In the genomic region with DNA sequence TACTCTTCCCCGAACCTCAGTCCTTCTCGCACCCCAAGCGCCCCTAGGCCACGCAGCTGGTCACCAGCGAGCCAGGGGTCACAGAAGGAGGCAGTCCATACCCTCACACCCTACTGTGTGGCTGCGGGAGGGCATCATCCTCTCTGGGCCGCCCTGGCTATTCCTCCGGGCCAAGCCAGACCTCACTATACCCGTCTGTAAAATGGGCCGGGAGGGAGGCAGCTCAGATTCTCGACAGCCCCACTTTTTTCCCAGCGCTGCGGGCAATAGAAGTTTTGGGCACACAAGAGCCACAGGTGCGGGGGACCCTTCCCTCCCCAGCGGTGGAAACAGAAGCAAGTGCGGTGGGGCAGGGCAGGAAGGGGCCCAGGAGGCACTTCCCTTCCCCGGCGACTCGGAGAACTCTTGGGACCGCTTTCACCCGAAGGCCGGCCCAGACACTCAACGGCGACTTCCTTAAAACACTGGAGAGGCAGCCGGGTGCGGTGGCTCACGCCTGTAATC, we compare ENCODE assay signal across 8 cellular contexts. TPM values are rescaled to one million over a fixed set of nuclear protein-coding genes. Genes with fewer than 3 reads are reported as not detected.
DNase-seq lines count a peak whose midpoint lies in the region; ATAC-seq, FAIRE-seq and TF ChIP-seq lines count a peak whose summit lies in the region.

No MANE protein-coding gene starts in this region.

- H3K27me3 ChIP-seq in astrocyte (ENCODE audit: insufficient read depth, low read length) = no peaks in the 10 kb centered on the region
- no peaks in the 10 kb centered on the region for H3K27me3 ChIP-seq in mesenchymal stem cell (ENCODE audit: control insufficient read depth in 1 of 2, insufficient read depth in 1 of 2, low read length in 2 of 2)

- H3K18ac ChIP-seq in mesenchymal stem cell (ENCODE audit: low read depth in 1 of 2, low read length in 2 of 2) = no peak overlapping the region

- H3K23ac ChIP-seq in mesenchymal stem cell (ENCODE audit: low read length in 2 of 2) = no peak overlapping the region

- no peak overlapping the region for H2AK5ac ChIP-seq in mesenchymal stem cell (ENCODE audit: low read length, severe bottlenecking)

- ATAC-seq in HG03442 (IDR thresholded peaks at IDR 0.05; ENCODE audit: unreplicated experiment) = no peak
- ATAC-seq in HG02763 (IDR thresholded peaks at IDR 0.05; ENCODE audit: unreplicated experiment) = no peak

- DNase-seq in AG09309 (ENCODE audit: low read depth) = no peak
- peak; percentile 71 to 74 for DNase-seq in Kasumi-1 (lab: John Stamatoyannopoulos, UW)
- no peak for DNase-seq in astrocyte (ENCODE audit: low read depth)
- DNase-seq in mesenchymal stem cell = no peak
- no peak for DNase-seq in hippocampal formation (lab: John Stamatoyannopoulos, UW)
- no peak for DNase-seq in progenitor cell of endocrine pancreas (ENCODE audit: low spot score, unreplicated experiment)

- peak overlapping the region in 1 of 2 experiments; percentile 74 for H3K14ac ChIP-seq in mesenchymal stem cell (ENCODE audit: low read length in 2 of 2)

- H3K79me1 ChIP-seq in mesenchymal stem cell (replicated peaks; ENCODE audit: low read length, poor library complexity, severe bottlenecking) = peaks cover 10% of the 10 kb centered on the region

- no peak overlapping the region for H2AFZ ChIP-seq in astrocyte (ENCODE audit: low read depth, low read length)
- H2AFZ ChIP-seq in mesenchymal stem cell (ENCODE audit: low read depth, low read length) = no peak overlapping the region

- H2BK5ac ChIP-seq in mesenchymal stem cell (ENCODE audit: low read depth, low read length, poor library complexity, severe bottlenecking) = no peak overlapping the region

- H3K9ac ChIP-seq in astrocyte (ENCODE audit: low read length) (no peak overlapping the region), mesenchymal stem cell (ENCODE audit: low read length) (peak overlapping the region; percentile 88)

- H3K9me3 ChIP-seq in astrocyte (ENCODE audit: insufficient read depth, low read depth, low read length) = no peaks in the 10 kb centered on the region
- H3K9me3 ChIP-seq in mesenchymal stem cell (ENCODE audit: control insufficient read depth, low read length) = no peaks in the 10 kb centered on the region

- H4K91ac ChIP-seq in mesenchymal stem cell (ENCODE audit: low read length) = peak overlapping the region; percentile 10

- H3K4me1 Mint-ChIP-seq in astrocyte (ENCODE audit: low read depth, unreplicated experiment) = no peaks in the 10 kb centered on the region
- H3K4me1 Mint-ChIP-seq in progenitor cell of endocrine pancreas (ENCODE audit: low read depth) = peaks cover 5% of the 10 kb centered on the region

- H3K4me2 ChIP-seq in astrocyte (ENCODE audit: low read length) = peak overlapping the region; percentile 87
- no peak overlapping the region for H3K4me2 ChIP-seq in mesenchymal stem cell (ENCODE audit: low read length, poor library complexity, severe bottlenecking)

- H3K9me3 Mint-ChIP-seq in astrocyte (ENCODE audit: unreplicated experiment) (no peaks in the 10 kb centered on the region), progenitor cell of endocrine pancreas (ENCODE audit: low read depth) (no peaks in the 10 kb centered on the region)

- H3K4me3 ChIP-seq in AG09309 (ENCODE audit: control insufficient read depth, low read depth, low read length) = peak overlapping the region; percentile 81
- no peak overlapping the region for H3K4me3 ChIP-seq in astrocyte (ENCODE audit: insufficient read depth, low read depth, low read length)
- H3K4me3 ChIP-seq in mesenchymal stem cell (ENCODE audit: insufficient read depth in 1 of 2, low read depth in 1 of 2, low read length in 2 of 2) = peak overlapping the region in 1 of 2 experiments; percentile 84

- H3K4me3 Mint-ChIP-seq in astrocyte (ENCODE audit: unreplicated experiment) = no peak overlapping the region
- H3K4me3 Mint-ChIP-seq in progenitor cell of endocrine pancreas (ENCODE audit: low read depth) = no peak overlapping the region

- WGBS in mesenchymal stem cell = 95% methylated on average over 27 of the region's 27 CpGs

- no peaks in the 10 kb centered on the region for H3K36me3 Mint-ChIP-seq in astrocyte (ENCODE audit: low read depth, unreplicated experiment)
- H3K36me3 Mint-ChIP-seq in progenitor cell of endocrine pancreas (ENCODE audit: insufficient read depth) = peaks cover 4% of the 10 kb centered on the region

- no peak overlapping the region for H2BK12ac ChIP-seq in mesenchymal stem cell (ENCODE audit: low read length in 2 of 2)

- no peak overlapping the region for H3K27ac ChIP-seq in astrocyte (ENCODE audit: low read depth, low read length)
- H3K27ac ChIP-seq in mesenchymal stem cell (ENCODE audit: low read length, poor library complexity, severe bottlenecking) = no peak overlapping the region

- H4K8ac ChIP-seq in mesenchymal stem cell (ENCODE audit: low read length) = no peak overlapping the region

- H3K27ac Mint-ChIP-seq in astrocyte (ENCODE audit: unreplicated experiment) (no peak overlapping the region), progenitor cell of endocrine pancreas (no peak overlapping the region)

- no peak for TF ChIP-seq CTCF in AG09309 (IDR thresholded peaks at IDR 0.05; ENCODE audit: control insufficient read depth, insufficient read depth, low read depth, low read length, missing control alignments)
- no peak for TF ChIP-seq CTCF in astrocyte (IDR thresholded peaks at IDR 0.05; ENCODE audit: insufficient read depth, low read depth, low read length)
- no peak for TF ChIP-seq CTCF in progenitor cell of endocrine pancreas (IDR thresholded peaks at IDR 0.05; ENCODE audit: unreplicated experiment)

- no peak overlapping the region for H3K4ac ChIP-seq in mesenchymal stem cell (ENCODE audit: low read depth in 1 of 2, low read length in 2 of 2)

- no peak overlapping the region for H2BK120ac ChIP-seq in mesenchymal stem cell (ENCODE audit: low read depth, low read length)

- no peaks in the 10 kb centered on the region for H3K36me3 ChIP-seq in astrocyte (ENCODE audit: insufficient read depth, low read length)
- H3K36me3 ChIP-seq in mesenchymal stem cell (ENCODE audit: control insufficient read depth in 1 of 2, insufficient read depth in 2 of 2, low read depth in 1 of 2, low read length in 2 of 2) = no peaks in the 10 kb centered on the region

- no peak overlapping the region for H2BK15ac ChIP-seq in mesenchymal stem cell (ENCODE audit: low read depth, poor library complexity, severe bottlenecking)

- no peak for FAIRE-seq in astrocyte (lab: Jason Lieb, UNC)

- H3K4me1 ChIP-seq in astrocyte (ENCODE audit: insufficient read depth, low read length) (peaks cover 11% of the 10 kb centered on the region), mesenchymal stem cell (ENCODE audit: control insufficient read depth, insufficient read depth, low read depth, low read length) (peaks cover 17% of the 10 kb centered on the region)

- H3K27me3 Mint-ChIP-seq in astrocyte (ENCODE audit: low read depth, unreplicated experiment) (peaks cover 4% of the 10 kb centered on the region), progenitor cell of endocrine pancreas (peaks cover 8% of the 10 kb centered on the region)

- H4K20me1 ChIP-seq in astrocyte (ENCODE audit: insufficient read depth, low read length) = peaks cover 5% of the 10 kb centered on the region

- H3K79me2 ChIP-seq in astrocyte (ENCODE audit: insufficient read depth, low read length) = peaks cover 8% of the 10 kb centered on the region

RNA-seq across cellular contexts. Expression of gene ARRDC2, which starts 5.6 kb away (rescaled TPM):
- total RNA-seq in astrocyte (2.6 and 2.8 TPM in 2 replicates), progenitor cell of endocrine pancreas (3.3 and 4.3 TPM in 2 replicates)
- 3.7 TPM for polyA plus RNA-seq in mesenchymal stem cell (2013, experiment 1 of 2)
- polyA plus RNA-seq in mesenchymal stem cell (2013, experiment 2 of 2) = 3.6 TPM

RNA-seq across cellular contexts. Expression of gene KCNN1, which starts 35.5 kb away (rescaled TPM):
- 1.5 and 1.6 TPM in 2 replicates for total RNA-seq in astrocyte
- 0.12 TPM for polyA plus RNA-seq in mesenchymal stem cell (2013, experiment 1 of 2)
- 0.15 TPM for polyA plus RNA-seq in mesenchymal stem cell (2013, experiment 2 of 2)
- 19.6 and 20.3 TPM in 2 replicates for total RNA-seq in progenitor cell of endocrine pancreas

Comparison
In these comparisons a context has a peak if more than half of its experiments do, and no peak if none do; other contexts are left out.
1. DNase-seq: peak in Kasumi-1 (2 of 2); none in AG09309 (single experiment), astrocyte (single experiment), mesenchymal stem cell (single experiment), hippocampal formation (0 of 2) and progenitor cell of endocrine pancreas (single experiment).